Comparison of ENCODE assay signal across 18 cellular contexts in genomic region chr19:42159942-42160341, GRCh38. TPM values are rescaled to one million over a fixed set of nuclear protein-coding genes. Genes with fewer than 3 reads are reported as not detected.
DNase-seq lines count a peak whose midpoint lies in the region; ATAC-seq, FAIRE-seq and TF ChIP-seq lines count a peak whose summit lies in the region.
"Had no signal": no experiment of that assay in that cellular context is flagged by ENCODE, and none has a peak within 500 bp of the region (broad histone marks: within the 10 kb centered on the region; RNA-seq: fewer than 3 reads in every experiment).

No MANE protein-coding gene starts in this region.

- no peak overlapping the region for H2BK120ac ChIP-seq in H1 (replicated peaks; ENCODE audit: low read depth, low read length)

- no peak for TF ChIP-seq RAD21 in H1 (IDR thresholded peaks at IDR 0.05 in 1 of 2, conservative IDR thresholded peaks at IDR 0.05 in 1 of 2; ENCODE audit: low read depth in 2 of 2, low read length in 2 of 2)

- H3K18ac ChIP-seq in H1 (ENCODE audit: extremely low read depth, low read length): no peak overlapping the region

- peak; percentile 9 for ATAC-seq in activated CD8-positive, alpha-beta memory T cell treated with anti-CD3 and anti-CD28 coated beads, Interleukin-2, amount 10 ng/mL, durations not matched to agents 7 days and 5 days
- peak; percentile 80 to 91 for ATAC-seq in natural killer cell treated with Interleukin-12 subunit alpha and Interleukin-12 subunit beta and Interleukin-15 and Interleukin-18, amount 100 ng/mL, for 72 hours
- ATAC-seq in left lobe of liver (no peak), GM18868 (IDR thresholded peaks at IDR 0.05; ENCODE audit: unreplicated experiment) (no peak)
- ATAC-seq: HepG2 had no signal

- no peak overlapping the region for H2BK20ac ChIP-seq in H1 (ENCODE audit: low read length)

- H2BK5ac ChIP-seq in H1 (ENCODE audit: low read depth, low read length): no peak overlapping the region

- CTCF ChIA-PET in activated CD8-positive, alpha-beta memory T cell treated with anti-CD3 and anti-CD28 coated beads, Interleukin-2, amount 10 ng/mL, durations not matched to agents 7 days and 5 days (lab: Charles Lee): interaction anchor here (1.1 to 1.9 kb wide), 4 partner anchors 16 to 83 kb away, joined by 3 to 9 read pairs (median 4); partner anchors contain the start of gene GSK3A
- CTCF ChIA-PET in H1 (lab: Charles Lee; ENCODE audit: partially characterized antibody): interaction anchor here (1.1 to 2.4 kb wide), 7 partner anchors 9 to 51 kb away, joined by 4 to 10 read pairs (median 7); partner anchors contain the start of gene POU2F2

- H3K9ac ChIP-seq in H1 (replicated peaks in 1 of 4; ENCODE audit: extremely low read depth in 1 of 4, low read depth in 3 of 4, low read length in 3 of 4): no peak overlapping the region
- H3K9ac ChIP-seq: BLaER1 had no signal

- H3K27me3 ChIP-seq in H1 (replicated peaks in 1 of 4; ENCODE audit: control insufficient read depth in 3 of 4, extremely low read depth in 1 of 4, insufficient read depth in 3 of 4, low read length in 3 of 4): peaks cover 0 to 4% (median 3%) of the 10 kb centered on the region in 4 experiments; a peak in 4 of 7 replicates
- H3K27me3 ChIP-seq: BLaER1 had no signal

- TF ChIP-seq POLR2A in H1 (IDR thresholded peaks at IDR 0.05; ENCODE audit: control extremely low read depth in 1 of 2, low read depth in 2 of 2, low read length in 2 of 2) (no peak), H54 (IDR thresholded peaks at IDR 0.05; ENCODE audit: low read depth, low read length) (no peak)

- no peak for TF ChIP-seq CTCF in H1 (IDR thresholded peaks at IDR 0.05; ENCODE audit: control extremely low read depth in 1 of 3, insufficient read depth in 1 of 3, low read depth in 1 of 3, low read length in 3 of 3)

- no peaks in the 10 kb centered on the region for H3K36me3 ChIP-seq in H1 (ENCODE audit: control insufficient read depth in 2 of 4, insufficient read depth in 4 of 4, low read length in 3 of 4)
- H3K36me3 ChIP-seq: BLaER1, HAP-1 had no signal

- 0 out of 2 replicates have a peak overlapping the region, but pooled peaks have one; percentile 39 for H2BK12ac ChIP-seq in H1 (ENCODE audit: low read depth, low read length)

- no peaks in the 10 kb centered on the region for H3K23me2 ChIP-seq in H1 (ENCODE audit: low read depth, low read length)

- DNase-seq in activated CD8-positive, alpha-beta memory T cell treated with anti-CD3 and anti-CD28 coated beads, Interleukin-2, amount 10 ng/mL, durations not matched to agents 7 days and 5 days: no peak
- no peak for DNase-seq in activated CD8-positive, alpha-beta memory T cell treated with anti-CD3 and anti-CD28 coated beads, Interleukin-2, amount 50 U/mL, for 48 hours
- no peak for DNase-seq in H1 (ENCODE audit: low read depth in 1 of 2, low spot score in 2 of 2)
- no peak for DNase-seq in natural killer cell treated with Interleukin-12 subunit alpha and Interleukin-12 subunit beta and Interleukin-15 and Interleukin-18, amount 100 ng/mL, for 72 hours (ENCODE audit: low spot score)
- DNase-seq in left lobe of liver (ENCODE audit: low spot score): no peak
- DNase-seq in H54 (ENCODE audit: insufficient read length, low spot score): no peak
- DNase-seq: CD4-positive, alpha-beta memory T cell; DMS153; DMS79; GDM1; GOT3 had no signal

- H3K9me3 Mint-ChIP-seq in activated CD8-positive, alpha-beta memory T cell treated with anti-CD3 and anti-CD28 coated beads, Interleukin-2, amount 10 ng/mL, durations not matched to agents 7 days and 5 days (ENCODE audit: low read depth): no peaks in the 10 kb centered on the region
- H3K9me3 Mint-ChIP-seq in natural killer cell treated with Interleukin-12 subunit alpha and Interleukin-12 subunit beta and Interleukin-15 and Interleukin-18, amount 100 ng/mL, for 72 hours: no peaks in the 10 kb centered on the region
- H3K9me3 Mint-ChIP-seq: CD14-positive monocyte had no signal

- no peak for TF ChIP-seq EP300 in H1 (IDR thresholded peaks at IDR 0.05; ENCODE audit: borderline replicate concordance in 1 of 2, low read depth in 2 of 2, low read length in 2 of 2)

- no peak for FAIRE-seq in H1 (lab: Jason Lieb, UNC)
- no peak for FAIRE-seq in H54 (lab: Jason Lieb, UNC)
- FAIRE-seq: GM18507, HepG2 had no signal

- no peak overlapping the region for H3K4me3 ChIP-seq in H1 (ENCODE audit: extremely low read depth in 1 of 4, insufficient read depth in 2 of 4, low read depth in 3 of 4, low read length in 4 of 4)
- H3K4me3 ChIP-seq: BLaER1, HAP-1 had no signal

- no peak overlapping the region for H3K14ac ChIP-seq in H1 (ENCODE audit: insufficient read length)

- H3K79me2 ChIP-seq in H1 (ENCODE audit: control insufficient read depth in 1 of 2, insufficient read depth in 2 of 2, low read length in 2 of 2): no peaks in the 10 kb centered on the region

- H3K4me1 Mint-ChIP-seq in activated CD8-positive, alpha-beta memory T cell treated with anti-CD3 and anti-CD28 coated beads, Interleukin-2, amount 10 ng/mL, durations not matched to agents 7 days and 5 days: peaks cover 17% of the 10 kb centered on the region
- H3K4me1 Mint-ChIP-seq in natural killer cell treated with Interleukin-12 subunit alpha and Interleukin-12 subunit beta and Interleukin-15 and Interleukin-18, amount 100 ng/mL, for 72 hours (ENCODE audit: low read depth in 2 of 2): peaks cover 39 to 40% of the 10 kb centered on the region in 2 donors

- no peak overlapping the region for H4K91ac ChIP-seq in H1 (replicated peaks; ENCODE audit: insufficient read length, low read length)

- no peak overlapping the region for H4K8ac ChIP-seq in H1 (ENCODE audit: extremely low read depth, insufficient read depth, low read length)

- POLR2A ChIA-PET in H1 (lab: Charles Lee; ENCODE audit: partially characterized antibody): interaction anchor here (0.7 to 1.9 kb wide), 2 partner anchors 16 to 70 kb away, joined by 3 to 8 read pairs; no protein-coding TSS in a partner anchor

- H3K36me3 Mint-ChIP-seq in activated CD8-positive, alpha-beta memory T cell treated with anti-CD3 and anti-CD28 coated beads, Interleukin-2, amount 10 ng/mL, durations not matched to agents 7 days and 5 days: no peaks in the 10 kb centered on the region
- no peaks in the 10 kb centered on the region for H3K36me3 Mint-ChIP-seq in natural killer cell treated with Interleukin-12 subunit alpha and Interleukin-12 subunit beta and Interleukin-15 and Interleukin-18, amount 100 ng/mL, for 72 hours
- H3K36me3 Mint-ChIP-seq: CD14-positive monocyte had no signal

- H3K4me2 ChIP-seq in H1 (ENCODE audit: insufficient read depth in 1 of 2, low read depth in 2 of 2, low read length in 2 of 2): no peak overlapping the region
- H3K4me2 ChIP-seq: BLaER1 had no signal

- H4K20me1 ChIP-seq in H1 (replicated peaks in 1 of 2; ENCODE audit: control insufficient read depth in 1 of 2, insufficient read depth in 2 of 2, low read length in 2 of 2): no peaks in the 10 kb centered on the region
- H4K20me1 ChIP-seq: BLaER1 had no signal

- no peak overlapping the region for H3K23ac ChIP-seq in H1 (ENCODE audit: insufficient read length)

- no peak overlapping the region for H3K4ac ChIP-seq in H1 (replicated peaks; ENCODE audit: insufficient read length, low read depth, low read length)

- peaks cover 0 to 8% (median 5%) of the 10 kb centered on the region in 4 experiments; a peak in 6 of 7 replicates for H3K4me1 ChIP-seq in H1 (replicated peaks in 1 of 4; ENCODE audit: control insufficient read depth in 3 of 4, insufficient read depth in 4 of 4, low read length in 3 of 4)
- H3K4me1 ChIP-seq: HAP-1 had no signal

- H2AFZ ChIP-seq in H1 (ENCODE audit: low read length): no peak overlapping the region

- H3K27ac ChIP-seq in H1 (ENCODE audit: low read depth, low read length): no peak overlapping the region
- H3K27ac ChIP-seq: 22Rv1, BLaER1 had no signal

- no peak overlapping the region for H3K27ac Mint-ChIP-seq in activated CD8-positive, alpha-beta memory T cell treated with anti-CD3 and anti-CD28 coated beads, Interleukin-2, amount 10 ng/mL, durations not matched to agents 7 days and 5 days
- H3K27ac Mint-ChIP-seq in natural killer cell treated with Interleukin-12 subunit alpha and Interleukin-12 subunit beta and Interleukin-15 and Interleukin-18, amount 100 ng/mL, for 72 hours: no peak overlapping the region
- H3K27ac Mint-ChIP-seq: CD4-positive, alpha-beta memory T cell had no signal

- no peak overlapping the region for H2BK15ac ChIP-seq in H1 (ENCODE audit: low read length)

- no peaks in the 10 kb centered on the region for H3K79me1 ChIP-seq in H1 (ENCODE audit: low read depth, low read length)

- H4K5ac ChIP-seq in H1 (ENCODE audit: insufficient read length, low read depth, low read length): no peak overlapping the region

- H3K27me3 Mint-ChIP-seq in activated CD8-positive, alpha-beta memory T cell treated with anti-CD3 and anti-CD28 coated beads, Interleukin-2, amount 10 ng/mL, durations not matched to agents 7 days and 5 days: peaks cover 12% of the 10 kb centered on the region
- peaks cover 9 to 16% of the 10 kb centered on the region in 2 donors for H3K27me3 Mint-ChIP-seq in natural killer cell treated with Interleukin-12 subunit alpha and Interleukin-12 subunit beta and Interleukin-15 and Interleukin-18, amount 100 ng/mL, for 72 hours
- H3K27me3 Mint-ChIP-seq: CD4-positive, alpha-beta memory T cell had no signal

- H3K56ac ChIP-seq in H1 (replicated peaks; ENCODE audit: insufficient read length, low read depth, low read length): no peak overlapping the region

- WGBS in H1 (ENCODE audit: extremely low coverage in 1 of 2, insufficient coverage in 1 of 2, insufficient read length in 1 of 2, insufficient replicate concordance in 2 of 2, low coverage in 1 of 2, low lambda C conversion rate in 2 of 2, missing lambda C conversion rate in 1 of 2), 2 experiments: 89% methylated on average over 7 of the region's 7 CpGs; no CpG with 5 or more reads in 1 of the 2 experiments

- H2AK5ac ChIP-seq in H1 (ENCODE audit: low read depth, low read length): 0 out of 2 replicates have a peak overlapping the region, but pooled peaks have one; percentile 65

- no peaks in the 10 kb centered on the region for H3K9me3 ChIP-seq in H1 (ENCODE audit: insufficient read depth in 2 of 2, low read depth in 1 of 2, low read length in 1 of 2)
- H3K9me3 ChIP-seq: BLaER1, HAP-1 had no signal

- no peak overlapping the region for H3K4me3 Mint-ChIP-seq in activated CD8-positive, alpha-beta memory T cell treated with anti-CD3 and anti-CD28 coated beads, Interleukin-2, amount 10 ng/mL, durations not matched to agents 7 days and 5 days
- H3K4me3 Mint-ChIP-seq in natural killer cell treated with Interleukin-12 subunit alpha and Interleukin-12 subunit beta and Interleukin-15 and Interleukin-18, amount 100 ng/mL, for 72 hours: peak overlapping the region; percentile 68
- H3K4me3 Mint-ChIP-seq: CD14-positive monocyte; CD4-positive, alpha-beta memory T cell had no signal

RNA-seq across cellular contexts. Expression of gene POU2F2, which starts 27.7 kb away (rescaled TPM):
- total RNA-seq in activated CD8-positive, alpha-beta memory T cell treated with anti-CD3 and anti-CD28 coated beads, Interleukin-2, amount 10 ng/mL, durations not matched to agents 7 days and 5 days: 10 to 100 TPM; 17.7 to 40.4 TPM
- 6.1 and 7.2 TPM in 2 replicates for total RNA-seq in H1 (2021; fragmentation: NEBNext Ultra II Directional; extraction: Animal tissue kit (Norgen Biotek cat#: 25700))
- 5.0 and 7.3 TPM in 2 replicates for polyA plus RNA-seq in H1 (2011; rRNA removed)
- 4.2 TPM for polyA plus RNA-seq in H1 (2011; cell fraction: cytosol; rRNA removed)
- polyA plus RNA-seq in H1 (2011; cell fraction: nucleus; rRNA removed): 22.7 TPM
- polyA plus RNA-seq in H1 (2012, experiment 1 of 2): 6.2 to 8.0 TPM (median 7.3 TPM) in 4 replicates
- polyA plus RNA-seq in H1 (2012, experiment 2 of 2): 2.7 TPM
- polyA plus RNA-seq in H1 (2013, experiment 1 of 2): 14.6 TPM
- polyA plus RNA-seq in H1 (2013, experiment 2 of 2): 10.8 TPM
- 1.3 and 2.0 TPM in 2 replicates for polyA minus RNA-seq in H1 (2011; rRNA and poly(A)+ RNA removed)
- 1.3 TPM for polyA minus RNA-seq in H1 (2011; cell fraction: cytosol; rRNA and poly(A)+ RNA removed)
- 5.9 TPM for polyA minus RNA-seq in H1 (2011; cell fraction: nucleus; rRNA and poly(A)+ RNA removed)
- total RNA-seq in natural killer cell treated with Interleukin-12 subunit alpha and Interleukin-12 subunit beta and Interleukin-15 and Interleukin-18, amount 100 ng/mL, for 72 hours: 10 to 100 TPM; 21.6 to 30.5 TPM
- 0.83 TPM for total RNA-seq in left lobe of liver

RNA-seq across cellular contexts. Expression of gene DEDD2, which starts 57.5 kb away (rescaled TPM):
- 10 to 100 TPM; 35.8 to 40.7 TPM for total RNA-seq in activated CD8-positive, alpha-beta memory T cell treated with anti-CD3 and anti-CD28 coated beads, Interleukin-2, amount 10 ng/mL, durations not matched to agents 7 days and 5 days
- total RNA-seq in H1 (2021; fragmentation: NEBNext Ultra II Directional; extraction: Animal tissue kit (Norgen Biotek cat#: 25700)): 32.6 and 37.8 TPM in 2 replicates
- 65.0 and 74.3 TPM in 2 replicates for polyA plus RNA-seq in H1 (2011; rRNA removed)
- polyA plus RNA-seq in H1 (2011; cell fraction: cytosol; rRNA removed): 64.5 TPM
- 52.0 TPM for polyA plus RNA-seq in H1 (2011; cell fraction: nucleus; rRNA removed)
- polyA plus RNA-seq in H1 (2012, experiment 1 of 2): 29.1 to 44.2 TPM (median 37.3 TPM) in 4 replicates
- polyA plus RNA-seq in H1 (2012, experiment 2 of 2): 36.5 TPM
- 20.7 TPM for polyA plus RNA-seq in H1 (2013, experiment 1 of 2)
- 22.1 TPM for polyA plus RNA-seq in H1 (2013, experiment 2 of 2)
- 22.7 and 27.2 TPM in 2 replicates for polyA minus RNA-seq in H1 (2011; rRNA and poly(A)+ RNA removed)
- 19.7 TPM for polyA minus RNA-seq in H1 (2011; cell fraction: cytosol; rRNA and poly(A)+ RNA removed)
- 20.2 TPM for polyA minus RNA-seq in H1 (2011; cell fraction: nucleus; rRNA and poly(A)+ RNA removed)
- total RNA-seq in natural killer cell treated with Interleukin-12 subunit alpha and Interleukin-12 subunit beta and Interleukin-15 and Interleukin-18, amount 100 ng/mL, for 72 hours: 10 to 100 TPM; 28.5 to 33.2 TPM
- 15.0 TPM for total RNA-seq in left lobe of liver

Comparison
In these comparisons a context has a peak if more than half of its experiments do, and no peak if none do; other contexts are left out.
1. ATAC-seq: peak in activated CD8-positive, alpha-beta memory T cell treated with anti-CD3 and anti-CD28 coated beads, Interleukin-2, amount 10 ng/mL, durations not matched to agents 7 days and 5 days (single experiment) and natural killer cell treated with Interleukin-12 subunit alpha and Interleukin-12 subunit beta and Interleukin-15 and Interleukin-18, amount 100 ng/mL, for 72 hours (2 of 2); none in left lobe of liver (single experiment) and GM18868 (single experiment).